ENCODE assay signal across 27 cellular contexts in genomic region chr4:8102831-8103230, GRCh38. TPM values are rescaled to one million over a fixed set of nuclear protein-coding genes. Genes with fewer than 3 reads are reported as not detected.
"Had no signal": no experiment of that assay in that cellular context is flagged by ENCODE, and none has a peak within 500 bp of the region (broad histone marks: within the 10 kb centered on the region; RNA-seq: fewer than 3 reads in every experiment).

No MANE protein-coding gene starts in this region.

- H3K27me3 Mint-ChIP-seq: stimulated activated naive CD8-positive, alpha-beta T cell treated with anti-CD3 and anti-CD28 coated beads, Interleukin-15, amount 100 ng/mL, for 72 hours had no signal

- H3K4me3 Mint-ChIP-seq: mesothelial cell of epicardium; naive B cell; natural killer cell treated with Interleukin-12 subunit alpha and Interleukin-12 subunit beta and Interleukin-15 and Interleukin-18, amount 100 ng/mL, for 72 hours; neural crest cell; stimulated activated naive CD8-positive, alpha-beta T cell treated with anti-CD3 and anti-CD28 coated beads, Interleukin-15, amount 100 ng/mL, for 72 hours had no signal

- H3K4me1 Mint-ChIP-seq: naive B cell; stimulated activated naive CD8-positive, alpha-beta T cell treated with anti-CD3 and anti-CD28 coated beads, Interleukin-15, amount 100 ng/mL, for 72 hours had no signal

- DNase-seq: cerebellar nuclear complex; cortex of kidney; effector CD4-positive, alpha-beta T cell; left cardiac atrium; mesenchymal stem cell; naive B cell; nucleus accumbens; ovary; retina; right lobe of liver; stimulated activated CD4-positive, alpha-beta T cell treated with anti-CD3 and anti-CD28 coated beads, Interleukin-12 subunit alpha, Interleukin-12 subunit beta, amount 100 ng/mL, for 4 hours; stimulated activated CD4-positive, alpha-beta T cell treated with anti-CD3 and anti-CD28 coated beads, Interleukin-1b, Interleukin-23, amount 100 ng/mL, for 48 hours; stimulated activated CD4-positive, alpha-beta T cell treated with anti-CD3 and anti-CD28 coated beads, Interleukin-4, amount 100 ng/mL, for 1 hour; stimulated activated CD8-positive, alpha-beta memory T cell treated with anti-CD3 and anti-CD28 coated beads, Interleukin-4, amount 100 ng/mL, for 48 hours; stimulated activated naive CD4-positive, alpha-beta T cell; stimulated activated naive CD8-positive, alpha-beta T cell treated with anti-CD3 and anti-CD28 coated beads, Interleukin-15, amount 100 ng/mL, for 72 hours; transverse colon had no signal

- H3K79me2 ChIP-seq: hepatocyte had no signal

- H3K4me2 ChIP-seq: hepatocyte, smooth muscle cell had no signal

- H3K27ac ChIP-seq: heart left ventricle, hepatocyte, left lung, ovary, right lobe of liver, suprapubic skin, transverse colon had no signal

- H3K9me3 ChIP-seq: heart left ventricle, left lung, mucosa of descending colon, ovary, right lobe of liver, suprapubic skin, transverse colon had no signal

- H3K36me3 Mint-ChIP-seq: mesothelial cell of epicardium; natural killer cell treated with Interleukin-12 subunit alpha and Interleukin-12 subunit beta and Interleukin-15 and Interleukin-18, amount 100 ng/mL, for 72 hours had no signal

- H3K4me1 ChIP-seq: right lobe of liver had no signal

- H2AFZ ChIP-seq: hepatocyte had no signal

- H3K4me3 ChIP-seq: heart left ventricle, hepatocyte, left lung, mucosa of descending colon, ovary, right lobe of liver, smooth muscle cell, suprapubic skin, transverse colon had no signal

- H3K36me3 ChIP-seq: heart left ventricle, left lung, ovary, right lobe of liver, suprapubic skin, transverse colon had no signal

- H3K9me3 Mint-ChIP-seq: mesothelial cell of epicardium; natural killer cell treated with Interleukin-12 subunit alpha and Interleukin-12 subunit beta and Interleukin-15 and Interleukin-18, amount 100 ng/mL, for 72 hours; neural crest cell; stimulated activated naive CD8-positive, alpha-beta T cell treated with anti-CD3 and anti-CD28 coated beads, Interleukin-15, amount 100 ng/mL, for 72 hours had no signal

- FAIRE-seq: frontal cortex had no signal

- H3K27me3 ChIP-seq: heart left ventricle, hepatocyte, left lung, ovary, right lobe of liver, transverse colon had no signal

- H3K27ac Mint-ChIP-seq: mesothelial cell of epicardium; naive B cell; natural killer cell treated with Interleukin-12 subunit alpha and Interleukin-12 subunit beta and Interleukin-15 and Interleukin-18, amount 100 ng/mL, for 72 hours; stimulated activated naive CD8-positive, alpha-beta T cell treated with anti-CD3 and anti-CD28 coated beads, Interleukin-15, amount 100 ng/mL, for 72 hours had no signal

- ATAC-seq: heart left ventricle; left cardiac atrium; left lung; mucosa of descending colon; natural killer cell treated with Interleukin-12 subunit alpha and Interleukin-12 subunit beta and Interleukin-15 and Interleukin-18, amount 100 ng/mL, for 72 hours; right lobe of liver; stimulated activated naive CD8-positive, alpha-beta T cell treated with anti-CD3 and anti-CD28 coated beads, Interleukin-15, amount 100 ng/mL, for 72 hours had no signal

RNA-seq across cellular contexts. Expression of gene ABLIM2, which starts 55.8 kb away (rescaled TPM):
- total RNA-seq: smooth muscle cell had no signal
